Comparison of ENCODE assay signal across 8 cellular contexts in the genomic region with DNA sequence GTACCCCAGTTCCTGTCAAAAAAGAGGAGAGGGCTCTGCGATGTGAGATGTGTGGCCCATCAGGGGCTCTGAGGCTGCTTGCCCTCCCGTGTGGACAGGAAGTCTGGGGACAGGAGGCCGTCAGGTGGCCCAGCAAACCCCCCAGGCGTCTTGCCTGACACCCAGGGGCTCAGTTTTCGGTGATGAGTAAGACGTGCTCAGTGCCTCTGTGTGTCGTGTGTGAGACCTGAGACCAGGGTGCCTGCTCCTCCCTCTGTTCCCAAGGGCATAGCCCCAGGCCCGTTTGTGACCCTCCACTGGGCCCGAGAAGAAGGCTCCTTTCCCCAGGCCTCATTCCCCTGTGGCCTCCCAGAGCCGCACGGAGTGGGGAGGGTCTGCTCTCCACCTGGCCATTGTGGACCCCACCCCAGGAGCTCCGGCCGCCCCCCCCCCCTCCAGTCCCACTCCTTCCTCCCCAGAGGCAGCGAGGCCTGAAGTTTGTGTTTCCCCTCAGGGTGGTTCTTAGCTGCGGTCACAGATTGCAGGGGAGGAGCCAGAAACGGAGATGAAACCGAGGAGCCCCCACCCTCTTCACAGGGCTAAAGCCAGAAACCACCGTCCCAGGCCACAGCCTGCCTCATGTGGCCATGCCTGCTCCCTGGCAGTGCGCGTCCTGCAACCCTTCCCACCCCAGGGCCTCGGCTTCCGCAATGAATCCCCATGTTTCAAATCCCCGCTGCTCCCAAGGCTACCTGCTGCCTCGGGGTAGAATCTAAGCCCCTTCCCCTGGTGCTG. TPM values are rescaled to one million over a fixed set of nuclear protein-coding genes. Genes with fewer than 3 reads are reported as not detected.
DNase-seq lines count a peak whose midpoint lies in the region; ATAC-seq lines count a peak whose summit lies in the region.

No MANE protein-coding gene starts in this region.

- H3K9me3 ChIP-seq in mucosa of rectum (ENCODE audit: control insufficient read depth in 2 of 2, low read length in 2 of 2) (no peaks in the 10 kb centered on the region), HAP-1 (no peaks in the 10 kb centered on the region)

- POLR2A ChIA-PET in activated naive CD8-positive, alpha-beta T cell treated with anti-CD3 and anti-CD28 coated beads, Interleukin-2, amount 10 ng/mL, durations not matched to agents 7 days and 5 days (lab: Charles Lee) = interaction anchor here (0.6 to 3.0 kb wide), 7 partner anchors 9 to 1029 kb away, joined by 3 to 23 read pairs (median 4); a partner anchor contains a TSS

- in situ Hi-C loops in HAP-1 (cut with MboI; ENCODE audit: low sequenced_read_pairs) = no loop called here

- H3K9me3 Mint-ChIP-seq in activated naive CD4-positive, alpha-beta T cell treated with anti-CD3 and anti-CD28 coated beads, Interleukin-2, amount 10 ng/mL, durations not matched to agents 7 days and 5 days = no peaks in the 10 kb centered on the region
- H3K9me3 Mint-ChIP-seq in activated naive CD8-positive, alpha-beta T cell treated with anti-CD3 and anti-CD28 coated beads, Interleukin-2, amount 10 ng/mL, durations not matched to agents 7 days and 5 days = no peaks in the 10 kb centered on the region

- H3K27ac ChIP-seq in mucosa of rectum (ENCODE audit: low read depth in 2 of 2, low read length in 2 of 2) = peak overlapping the region; percentile 20 to 100

- H3K9ac ChIP-seq in mucosa of rectum (ENCODE audit: low read depth in 1 of 2, low read length in 2 of 2) = peak overlapping the region; percentile 15 to 81

- no peak overlapping the region for H3K27ac Mint-ChIP-seq in activated naive CD4-positive, alpha-beta T cell treated with anti-CD3 and anti-CD28 coated beads, Interleukin-2, amount 10 ng/mL, durations not matched to agents 7 days and 5 days
- H3K27ac Mint-ChIP-seq in activated naive CD8-positive, alpha-beta T cell treated with anti-CD3 and anti-CD28 coated beads, Interleukin-2, amount 10 ng/mL, durations not matched to agents 7 days and 5 days = peak overlapping the region; percentile 77

- CTCF ChIA-PET in activated naive CD4-positive, alpha-beta T cell treated with anti-CD3 and anti-CD28 coated beads, Interleukin-2, amount 10 ng/mL, durations not matched to agents 7 days and 5 days (lab: Charles Lee) = interaction anchor here (2.8 kb wide), 1 partner anchor 84 kb away, joined by 16 read pairs; no protein-coding TSS in a partner anchor

- peak overlapping the region; percentile 41 for H3K4me3 Mint-ChIP-seq in activated naive CD4-positive, alpha-beta T cell treated with anti-CD3 and anti-CD28 coated beads, Interleukin-2, amount 10 ng/mL, durations not matched to agents 7 days and 5 days
- H3K4me3 Mint-ChIP-seq in activated naive CD8-positive, alpha-beta T cell treated with anti-CD3 and anti-CD28 coated beads, Interleukin-2, amount 10 ng/mL, durations not matched to agents 7 days and 5 days = peak overlapping the region; percentile 67

- H3K4me1 ChIP-seq in mucosa of rectum (ENCODE audit: control insufficient read depth in 2 of 2, insufficient read depth in 2 of 2, low read length in 2 of 2) (peaks cover 40 to 42% of the 10 kb centered on the region in 2 donors), HAP-1 (peaks cover 5% of the 10 kb centered on the region; the same call in 1 of the 2 replicates)

- peaks cover 28% of the 10 kb centered on the region for H3K27me3 Mint-ChIP-seq in activated naive CD4-positive, alpha-beta T cell treated with anti-CD3 and anti-CD28 coated beads, Interleukin-2, amount 10 ng/mL, durations not matched to agents 7 days and 5 days
- peaks cover 5% of the 10 kb centered on the region for H3K27me3 Mint-ChIP-seq in activated naive CD8-positive, alpha-beta T cell treated with anti-CD3 and anti-CD28 coated beads, Interleukin-2, amount 10 ng/mL, durations not matched to agents 7 days and 5 days

- peak overlapping the region in 1 of 2 donors; percentile 58 for H3K4me3 ChIP-seq in mucosa of rectum (ENCODE audit: low read length in 2 of 2)
- no peak overlapping the region for H3K4me3 ChIP-seq in HAP-1

- peaks cover 27% of the 10 kb centered on the region for H3K4me1 Mint-ChIP-seq in activated naive CD4-positive, alpha-beta T cell treated with anti-CD3 and anti-CD28 coated beads, Interleukin-2, amount 10 ng/mL, durations not matched to agents 7 days and 5 days
- H3K4me1 Mint-ChIP-seq in activated naive CD8-positive, alpha-beta T cell treated with anti-CD3 and anti-CD28 coated beads, Interleukin-2, amount 10 ng/mL, durations not matched to agents 7 days and 5 days = peaks cover 10% of the 10 kb centered on the region

- peak; percentile 34 for ATAC-seq in HG03342 (IDR thresholded peaks at IDR 0.05; ENCODE audit: unreplicated experiment)
- ATAC-seq in activated naive CD8-positive, alpha-beta T cell treated with anti-CD3 and anti-CD28 coated beads, Interleukin-2, amount 10 ng/mL, durations not matched to agents 7 days and 5 days (ENCODE audit: low read depth) = no peak

- H3K36me3 Mint-ChIP-seq in activated naive CD4-positive, alpha-beta T cell treated with anti-CD3 and anti-CD28 coated beads, Interleukin-2, amount 10 ng/mL, durations not matched to agents 7 days and 5 days = no peaks in the 10 kb centered on the region
- H3K36me3 Mint-ChIP-seq in activated naive CD8-positive, alpha-beta T cell treated with anti-CD3 and anti-CD28 coated beads, Interleukin-2, amount 10 ng/mL, durations not matched to agents 7 days and 5 days = no peaks in the 10 kb centered on the region

- no peak for DNase-seq in activated naive CD4-positive, alpha-beta T cell treated with anti-CD3 and anti-CD28 coated beads, Interleukin-2, amount 10 ng/mL, durations not matched to agents 7 days and 5 days
- DNase-seq in activated naive CD4-positive, alpha-beta T cell treated with anti-CD3 and anti-CD28 coated beads, Interleukin-2, amount 50 U/mL, for 16 hours = no peak
- DNase-seq in activated naive CD8-positive, alpha-beta T cell treated with anti-CD3 and anti-CD28 coated beads, Interleukin-2, amount 10 ng/mL, durations not matched to agents 7 days and 5 days = no peak
- DNase-seq in cerebellum (ENCODE audit: low spot score) = no peak
- no peak for DNase-seq in HAP-1 (ENCODE audit: low spot score in 2 of 2)
- DNase-seq in kidney glomerular epithelial cell (lab: John Stamatoyannopoulos, UW) = no peak

- no peaks in the 10 kb centered on the region for H3K27me3 ChIP-seq in mucosa of rectum (ENCODE audit: control insufficient read depth in 2 of 2, insufficient read depth in 2 of 2, low read length in 2 of 2)
- H3K27me3 ChIP-seq in HAP-1 (ENCODE audit: low read depth) = no peaks in the 10 kb centered on the region

- H3K36me3 ChIP-seq in mucosa of rectum (ENCODE audit: control insufficient read depth in 2 of 2, insufficient read depth in 2 of 2, low read length in 2 of 2) = no peaks in the 10 kb centered on the region
- H3K36me3 ChIP-seq in HAP-1 (replicated peaks) = peaks cover under 1% of the 10 kb centered on the region; the same call in 1 of the 2 replicates

RNA-seq across cellular contexts. Expression of a gene that starts 4.9 kb away (rescaled TPM):
- total RNA-seq in activated naive CD8-positive, alpha-beta T cell treated with anti-CD3 and anti-CD28 coated beads, Interleukin-2, amount 10 ng/mL, durations not matched to agents 7 days and 5 days = 1,000 to 10,000 TPM; 2,936 to 3,174 TPM
- 4,386 TPM for total RNA-seq in cerebellum

RNA-seq across cellular contexts. Expression of a gene that starts 10.7 kb away (rescaled TPM):
- total RNA-seq in activated naive CD8-positive, alpha-beta T cell treated with anti-CD3 and anti-CD28 coated beads, Interleukin-2, amount 10 ng/mL, durations not matched to agents 7 days and 5 days = 1 to 10 TPM in 1 of 2 experiments, under 1 TPM in 1; 0.94 to 1.7 TPM
- total RNA-seq in cerebellum = 4.0 TPM

RNA-seq across cellular contexts. Expression of a gene that starts 34.6 kb away (rescaled TPM):
- 10 to 100 TPM; 40.7 to 43.1 TPM for total RNA-seq in activated naive CD8-positive, alpha-beta T cell treated with anti-CD3 and anti-CD28 coated beads, Interleukin-2, amount 10 ng/mL, durations not matched to agents 7 days and 5 days
- 25.8 TPM for total RNA-seq in cerebellum
